18 cellular contexts compared by ENCODE assay signal in genomic region chr3:57026918-57027317, GRCh38. TPM values are rescaled to one million over a fixed set of nuclear protein-coding genes. Genes with fewer than 3 reads are reported as not detected.
A peak's percentile ranks its signal among the peaks of the same experiment; 100 is the strongest.
DNase-seq lines count a peak whose midpoint lies in the region; ATAC-seq, FAIRE-seq and TF ChIP-seq lines count a peak whose summit lies in the region.
"Had no signal": no experiment of that assay in that cellular context is flagged by ENCODE, and none has a peak within 500 bp of the region (broad histone marks: within the 10 kb centered on the region; RNA-seq: fewer than 3 reads in every experiment).

No MANE protein-coding gene starts in this region.

- no peaks in the 10 kb centered on the region for H3K9me2 ChIP-seq in Karpas-422 (replicated peaks; ENCODE audit: insufficient read depth, low read length)

- H3K4me3 Mint-ChIP-seq in activated CD8-positive, alpha-beta T cell treated with anti-CD3 and anti-CD28 coated beads for 36 hours: no peak overlapping the region

- H3K36me3 Mint-ChIP-seq in activated CD8-positive, alpha-beta T cell treated with anti-CD3 and anti-CD28 coated beads for 36 hours (ENCODE audit: low read depth): no peaks in the 10 kb centered on the region

- ATAC-seq in DND-41 (ENCODE audit: insufficient read depth, low read depth) (no peak), HepG2 (no peak)
- ATAC-seq in activated CD8-positive, alpha-beta T cell treated with anti-CD3 and anti-CD28 coated beads for 36 hours: no peak
- ATAC-seq: mucosa of descending colon had no signal

- H3K9me3 Mint-ChIP-seq in activated CD8-positive, alpha-beta T cell treated with anti-CD3 and anti-CD28 coated beads for 36 hours: no peaks in the 10 kb centered on the region

- H2AFZ ChIP-seq in DND-41 (ENCODE audit: low read depth, low read length) (no peak overlapping the region), Karpas-422 (ENCODE audit: low read length) (no peak overlapping the region), HepG2 (ENCODE audit: low read length) (no peak overlapping the region)

- no peaks in the 10 kb centered on the region for H3K4me1 Mint-ChIP-seq in activated CD8-positive, alpha-beta T cell treated with anti-CD3 and anti-CD28 coated beads for 36 hours (ENCODE audit: low read depth)

- H3K9me3 ChIP-seq in DND-41 (ENCODE audit: insufficient read depth, low read length, severe bottlenecking) (no peaks in the 10 kb centered on the region), Karpas-422 (ENCODE audit: low read length) (no peaks in the 10 kb centered on the region), adrenal gland (replicated peaks in 1 of 3) (no peaks in the 10 kb centered on the region), HepG2 (ENCODE audit: low read length) (no peaks in the 10 kb centered on the region)
- H3K9me3 ChIP-seq: BLaER1, mucosa of descending colon had no signal

- peaks cover 2% of the 10 kb centered on the region for H3K27me3 Mint-ChIP-seq in activated CD8-positive, alpha-beta T cell treated with anti-CD3 and anti-CD28 coated beads for 36 hours

- peak; percentile 17 for DNase-seq in DND-41
- peak; percentile 67 for DNase-seq in Karpas-422
- DNase-seq in adrenal gland: peak; percentile 60 to 92 (median 89)
- DNase-seq in foreskin fibroblast: peak; percentile 39 to 72
- no peak for DNase-seq in HepG2 (ENCODE audit: low spot score)
- DNase-seq in activated CD8-positive, alpha-beta T cell treated with anti-CD3 and anti-CD28 coated beads for 36 hours: no peak
- DNase-seq in SIG-M5 (lab: John Stamatoyannopoulos, UW): no peak
- no peak for DNase-seq in SIG-M5 treated with dmso at 0.1 percent for 504 hours (lab: John Stamatoyannopoulos, UW; ENCODE audit: unreplicated experiment)
- DNase-seq: activated CD8-positive, alpha-beta memory T cell treated with anti-CD3 and anti-CD28 coated beads for 24 hours; activated effector memory CD4-positive, alpha-beta T cell treated with Interleukin-2 at 50 U/mL for 16 hours; effector memory CD4-positive, alpha-beta T cell; glutamatergic neuron; NCI-H1048; SHP77 treated with DMSO at 0.1 percent for 48 hours; stimulated activated CD4-positive, alpha-beta T cell treated with anti-CD3 and anti-CD28 coated beads, Interleukin-15, amount 100 ng/mL, for 24 hours had no signal

- no peak overlapping the region for H3K27ac Mint-ChIP-seq in activated CD8-positive, alpha-beta T cell treated with anti-CD3 and anti-CD28 coated beads for 36 hours

- H3K36me3 ChIP-seq in DND-41 (ENCODE audit: insufficient read depth, low read length) (no peaks in the 10 kb centered on the region), Karpas-422 (ENCODE audit: insufficient read depth, low read length) (no peaks in the 10 kb centered on the region), adrenal gland (replicated peaks in 1 of 2) (no peaks in the 10 kb centered on the region), HepG2 (replicated peaks in 1 of 2; ENCODE audit: control insufficient read depth in 1 of 2, insufficient read depth in 2 of 2, low read length in 2 of 2) (peaks cover 2 to 3% of the 10 kb centered on the region in 2 experiments; a peak in 2 of 5 replicates)
- H3K36me3 ChIP-seq: BLaER1 had no signal

- TF ChIP-seq CTCF in DND-41 (IDR thresholded peaks at IDR 0.05; ENCODE audit: borderline replicate concordance, extremely low read depth, low read length, poor library complexity, severe bottlenecking) (no peak), adrenal gland (IDR thresholded peaks at IDR 0.05) (no peak), foreskin fibroblast (IDR thresholded peaks at IDR 0.05; ENCODE audit: low read depth, low read length) (no peak), HepG2 (CRISPR knock-in tag; IDR thresholded peaks at IDR 0.05) (no peak)
- no peak for TF ChIP-seq CTCF in activated CD8-positive, alpha-beta T cell treated with anti-CD3 and anti-CD28 coated beads for 36 hours (IDR thresholded peaks at IDR 0.05)

- no TSS peak for BruUV-seq in HepG2 (replicated peaks; lab: Mats Ljungman, UMichigan)

- no peak overlapping the region for H3K4me3 ChIP-seq in DND-41 (ENCODE audit: low read depth in 1 of 2, low read length in 2 of 2)
- H3K4me3 ChIP-seq in Karpas-422 (ENCODE audit: low read length): no peak overlapping the region
- H3K4me3 ChIP-seq in adrenal gland: no peak overlapping the region
- H3K4me3 ChIP-seq in foreskin fibroblast (ENCODE audit: low read depth in 1 of 2, low read length in 2 of 2): no peak overlapping the region
- no peak overlapping the region for H3K4me3 ChIP-seq in HepG2 (replicated peaks in 1 of 3; ENCODE audit: insufficient read depth in 1 of 3, low read depth in 2 of 3, low read length in 3 of 3)
- H3K4me3 ChIP-seq: BLaER1, mucosa of descending colon had no signal

- H3K79me2 ChIP-seq in DND-41 (ENCODE audit: insufficient read depth, low read length): no peaks in the 10 kb centered on the region
- no peaks in the 10 kb centered on the region for H3K79me2 ChIP-seq in Karpas-422 (ENCODE audit: low read length)
- H3K79me2 ChIP-seq in HepG2 (ENCODE audit: insufficient read depth, low read length): no peaks in the 10 kb centered on the region

- intact Hi-C loops in adrenal gland (cut with DNase I) (loop anchor here in 1 of 2 donors (10.0 kb wide), 1 partner anchor 48 kb away; no protein-coding TSS in a partner anchor), HepG2 (cut with micrococcal nuclease; ENCODE audit: unreplicated experiment) (loop anchor here (10.0 kb wide), 1 partner anchor 948 kb away; no protein-coding TSS in a partner anchor)
- intact Hi-C loops in activated CD8-positive, alpha-beta T cell treated with anti-CD3 and anti-CD28 coated beads for 36 hours (cut with micrococcal nuclease): no loop called here

- 59 to 85% (median 62%) methylated on average over 2 to 3 of the region's 3 CpGs for WGBS in adrenal gland, 4 donors
- 95% methylated on average over 3 of the region's 3 CpGs for WGBS in HepG2 (ENCODE audit: low lambda C conversion rate)

- TF ChIP-seq RAD21 in HepG2 (CRISPR knock-in tag; IDR thresholded peaks at IDR 0.05): no peak

- H3K27me3 ChIP-seq in DND-41 (ENCODE audit: insufficient read depth, low read length, poor library complexity) (peaks cover 5% of the 10 kb centered on the region), Karpas-422 (ENCODE audit: low read length) (no peaks in the 10 kb centered on the region), adrenal gland (no peaks in the 10 kb centered on the region), HepG2 (ENCODE audit: control insufficient read depth in 1 of 2, insufficient read depth in 2 of 2, low read length in 2 of 2) (no peaks in the 10 kb centered on the region)
- H3K27me3 ChIP-seq: BLaER1 had no signal

- no peaks in the 10 kb centered on the region for H3K4me1 ChIP-seq in DND-41 (ENCODE audit: insufficient read depth, low read length)
- peaks cover 52% of the 10 kb centered on the region for H3K4me1 ChIP-seq in Karpas-422 (ENCODE audit: low read length)
- H3K4me1 ChIP-seq in adrenal gland (replicated peaks in 1 of 2): peaks cover 24% of the 10 kb centered on the region in 2 donors
- H3K4me1 ChIP-seq in HepG2 (ENCODE audit: insufficient read depth, low read length): peaks cover 14% of the 10 kb centered on the region

- H3K9ac ChIP-seq in DND-41 (ENCODE audit: low read depth, low read length) (no peak overlapping the region), Karpas-422 (ENCODE audit: low read length) (no peak overlapping the region), HepG2 (ENCODE audit: insufficient read depth, low read depth, low read length) (no peak overlapping the region)
- H3K9ac ChIP-seq: BLaER1 had no signal

- FAIRE-seq in HepG2 (lab: Jason Lieb, UNC): no peak
- FAIRE-seq: TTC549 had no signal

- in situ Hi-C loops in HepG2 (cut with HindIII; ENCODE audit: extremely low pct_ligation_motif_present, low pct_unique_long_range_greater_than_20kb): no loop called here

- no peak overlapping the region for H3K4me2 ChIP-seq in DND-41 (ENCODE audit: insufficient read depth, low read length)
- H3K4me2 ChIP-seq in Karpas-422 (ENCODE audit: low read depth, low read length, poor library complexity, severe bottlenecking): no peak overlapping the region
- H3K4me2 ChIP-seq in HepG2 (ENCODE audit: low read depth, low read length): no peak overlapping the region
- H3K4me2 ChIP-seq: BLaER1 had no signal

- POLR2A ChIA-PET in HepG2 (lab: Yijun Ruan, JAX): no interaction called here
- POLR2A ChIA-PET in activated CD8-positive, alpha-beta T cell treated with anti-CD3 and anti-CD28 coated beads for 36 hours (lab: Charles Lee): interaction anchor here (0.5 to 0.6 kb wide), 2 partner anchors 31 to 61 kb away, joined by 3 read pairs; no protein-coding TSS in a partner anchor

- CTCF ChIA-PET in HepG2 (lab: Yijun Ruan, JAX; ENCODE audit: low intra/inter-chr PET ratio, low total read pairs): no interaction called here
- CTCF ChIA-PET in activated CD8-positive, alpha-beta T cell treated with anti-CD3 and anti-CD28 coated beads for 36 hours (lab: Charles Lee): no interaction called here

- H3K27ac ChIP-seq in DND-41 (ENCODE audit: low read length): no peak overlapping the region
- no peak overlapping the region for H3K27ac ChIP-seq in Karpas-422 (ENCODE audit: low read length)
- H3K27ac ChIP-seq in adrenal gland: peak overlapping the region in 2 of 5 donors; percentile 19 to 63
- H3K27ac ChIP-seq in HepG2 (ENCODE audit: extremely low read length, insufficient read depth, low read length): no peak overlapping the region
- H3K27ac ChIP-seq: BLaER1 had no signal

- H4K20me1 ChIP-seq in DND-41 (ENCODE audit: insufficient read depth, low read length) (no peaks in the 10 kb centered on the region), Karpas-422 (ENCODE audit: insufficient read depth, low read depth, low read length) (no peaks in the 10 kb centered on the region), HepG2 (ENCODE audit: insufficient read depth, low read length) (no peaks in the 10 kb centered on the region)
- H4K20me1 ChIP-seq: BLaER1 had no signal

- TF ChIP-seq EP300 in HepG2 (IDR thresholded peaks at IDR 0.05; ENCODE audit: low read depth in 2 of 2, low read length in 2 of 2) (no peak), HepG2 (CRISPR knock-in tag; IDR thresholded peaks at IDR 0.05; ENCODE audit: borderline replicate concordance) (no peak)

- TF ChIP-seq POLR2A in adrenal gland (IDR thresholded peaks at IDR 0.05) (no peak), HepG2 (IDR thresholded peaks at IDR 0.05; ENCODE audit: insufficient read depth in 1 of 2, low read depth in 2 of 2, low read length in 2 of 2) (no peak)

RNA-seq across cellular contexts. Expression of gene SPATA12, which starts 33.5 kb away (rescaled TPM):
- total RNA-seq in Karpas-422 (2014; rRNA removed; shearing (Covaris generic); ENCODE audit: low replicate concordance): 3.2 and 3.9 TPM in 2 replicates
- total RNA-seq in adrenal gland (under 1 TPM in 5 of 8 donors, not detected in 3; 0.22 to 0.83 (median 0.40) TPM), HepG2 (2016; rRNA removed; fragmentation: Illumina TruSeq; extraction: Trizol) (0.09 TPM in 1 of 2 replicates, not detected in the other)
- polyA plus RNA-seq in adrenal gland (under 1 TPM; 0.07 to 0.62 (median 0.48) TPM), HepG2 (2011; rRNA removed) (0.16 and 0.25 TPM in 2 replicates)
- total RNA-seq in HepG2 (2016; cell fraction: cytosol; rRNA removed; fragmentation: Illumina TruSeq; extraction: Trizol; ENCODE audit: low read depth): not detected in 2 replicates
- 0.04 TPM in 1 of 2 replicates, not detected in the other for total RNA-seq in HepG2 (2016; cell fraction: insoluble cytoplasmic fraction; rRNA removed; fragmentation: Illumina TruSeq; extraction: Trizol)
- 0.12 TPM in 1 of 2 replicates, not detected in the other for total RNA-seq in HepG2 (2016; cell fraction: membrane; rRNA removed; fragmentation: Illumina TruSeq; extraction: Trizol)
- total RNA-seq in HepG2 (2016; cell fraction: nucleus; rRNA removed; fragmentation: Illumina TruSeq; extraction: Trizol): not detected in 2 replicates
- 0.08 and 0.09 TPM in 2 replicates for polyA plus RNA-seq in HepG2 (2011; cell fraction: cytosol; rRNA removed)
- polyA plus RNA-seq in HepG2 (2011; cell fraction: nucleus; rRNA removed): 0.06 and 0.14 TPM in 2 replicates
- not detected in 2 replicates for polyA plus RNA-seq in HepG2 (2012)
- not detected in 2 replicates for polyA plus RNA-seq in HepG2 (2016; cell fraction: cytosol; fragmentation: Illumina TruSeq; extraction: Trizol; ENCODE audit: low read depth)
- polyA plus RNA-seq in HepG2 (2016; cell fraction: insoluble cytoplasmic fraction; fragmentation: Illumina TruSeq; extraction: Trizol; ENCODE audit: low read depth): not detected in 2 replicates
- not detected in 2 replicates for polyA plus RNA-seq in HepG2 (2016; cell fraction: membrane; fragmentation: Illumina TruSeq; extraction: Trizol; ENCODE audit: low read depth)
- not detected in 2 replicates for polyA plus RNA-seq in HepG2 (2016; cell fraction: nucleus; fragmentation: Illumina TruSeq; extraction: Trizol; ENCODE audit: insufficient read depth, low read depth)
- 0.26 and 0.35 TPM in 2 replicates for polyA minus RNA-seq in HepG2 (2011; rRNA and poly(A)+ RNA removed; ENCODE audit: low replicate concordance)
- polyA minus RNA-seq in HepG2 (2011; cell fraction: cytosol; rRNA and poly(A)+ RNA removed): not detected in 2 replicates
- polyA minus RNA-seq in HepG2 (2011; cell fraction: nucleus; rRNA and poly(A)+ RNA removed): 0.13 TPM in 1 of 2 replicates, not detected in the other
- total RNA-seq in activated CD8-positive, alpha-beta T cell treated with anti-CD3 and anti-CD28 coated beads for 36 hours: not detected

Comparison
In these comparisons a context has a peak if more than half of its experiments do, and no peak if none do; other contexts are left out.
1. DNase-seq: peak in DND-41 (single experiment), Karpas-422 (single experiment), adrenal gland (7 of 7) and foreskin fibroblast (2 of 2); none in HepG2 (single experiment), activated CD8-positive, alpha-beta T cell treated with anti-CD3 and anti-CD28 coated beads for 36 hours (single experiment), SIG-M5 (single experiment) and SIG-M5 treated with dmso at 0.1 percent for 504 hours (single experiment).